15 cellular contexts compared by ENCODE assay signal in the genomic region with DNA sequence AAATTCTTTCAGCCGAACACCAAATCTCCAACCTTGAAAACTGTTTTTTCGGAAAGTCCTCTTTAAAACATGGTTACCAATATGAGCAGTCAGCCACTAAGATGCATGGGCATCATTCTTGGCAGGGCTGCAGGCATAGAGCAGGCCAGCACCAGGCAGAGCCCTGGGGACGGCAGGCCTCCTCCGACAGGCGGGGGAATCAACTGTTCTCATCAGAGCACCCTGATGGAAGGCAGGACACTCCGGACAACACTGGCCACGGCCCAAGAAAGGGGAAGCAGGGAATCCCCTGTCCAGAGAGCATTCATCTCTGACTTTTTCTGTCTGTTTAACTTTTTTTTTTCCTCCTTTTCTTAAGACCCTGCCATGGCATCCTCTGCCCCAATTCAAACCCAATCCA. TPM values are rescaled to one million over a fixed set of nuclear protein-coding genes. Genes with fewer than 3 reads are reported as not detected.
A peak's percentile ranks its signal among the peaks of the same experiment; 100 is the strongest.
DNase-seq lines count a peak whose midpoint lies in the region; ATAC-seq and TF ChIP-seq lines count a peak whose summit lies in the region.
"Had no signal": no experiment of that assay in that cellular context is flagged by ENCODE, and none has a peak within 500 bp of the region (broad histone marks: within the 10 kb centered on the region; RNA-seq: fewer than 3 reads in every experiment).

No MANE protein-coding gene starts in this region.

- H3K27ac ChIP-seq in BLaER1 (peak overlapping the region; percentile 77), lung (ENCODE audit: low read depth in 1 of 2, low read length in 1 of 2) (peak overlapping the region; percentile 66 to 75)
- H3K27ac ChIP-seq: tibial artery had no signal

- peak overlapping the region; percentile 21 to 94 (median 87) for H3K27ac Mint-ChIP-seq in brain
- H3K27ac Mint-ChIP-seq: activated B cell treated with CpG ODN at 0.5 μM for 24 hours, HFFc6, nephron progenitor cell had no signal

- ATAC-seq in lung (ENCODE audit: insufficient read depth, low FRiP score) (no peak), HG02571 (IDR thresholded peaks at IDR 0.05; ENCODE audit: unreplicated experiment) (no peak)

- H3K36me3 Mint-ChIP-seq in brain = no peaks in the 10 kb centered on the region

- H3K9ac ChIP-seq in BLaER1 = peak overlapping the region; percentile 70

- peaks cover 67% of the 10 kb centered on the region for H3K4me1 ChIP-seq in BLaER1
- peaks cover 0 to 10% of the 10 kb centered on the region in 2 donors for H3K4me1 ChIP-seq in lung (ENCODE audit: control insufficient read depth in 2 of 2, insufficient read depth in 2 of 2, low read length in 2 of 2)

- no peak for DNase-seq in lung (ENCODE audit: low spot score)
- no peak for DNase-seq in LoVo (ENCODE audit: low spot score)
- DNase-seq in HuH-7.5 (ENCODE audit: low spot score) = no peak
- DNase-seq: activated B cell treated with CpG ODN at 0.5 μM for 24 hours; activated naive CD4-positive, alpha-beta T cell; Calu3; effector CD4-positive, alpha-beta T cell; HFFc6; NCI-H774; nephron progenitor cell; stimulated activated CD4-positive, alpha-beta T cell treated with anti-CD3 and anti-CD28 coated beads, Interleukin-2, amount 100 ng/mL, for 24 hours had no signal

- H3K4me1 Mint-ChIP-seq in brain = peaks cover 49% of the 10 kb centered on the region

- H3K4me3 ChIP-seq in BLaER1 (no peak overlapping the region), lung (no peak overlapping the region)
- H3K4me3 ChIP-seq: tibial artery had no signal

- H3K27me3 ChIP-seq in BLaER1 (no peaks in the 10 kb centered on the region), lung (ENCODE audit: control insufficient read depth, insufficient read depth) (no peaks in the 10 kb centered on the region)

- no peak overlapping the region for H3K4me3 Mint-ChIP-seq in brain
- H3K4me3 Mint-ChIP-seq: activated B cell treated with CpG ODN at 0.5 μM for 24 hours, HFFc6 had no signal

- peaks cover 0 to 19% (median 9%) of the 10 kb centered on the region in 5 experiments for H3K9me3 Mint-ChIP-seq in brain

- peaks cover 6% of the 10 kb centered on the region; the same call in 1 of the 2 replicates for H3K36me3 ChIP-seq in BLaER1
- H3K36me3 ChIP-seq in lung (ENCODE audit: control insufficient read depth in 2 of 2, insufficient read depth in 2 of 2, low read length in 2 of 2) = no peaks in the 10 kb centered on the region
- H3K36me3 ChIP-seq: tibial artery had no signal

- H4K20me1 ChIP-seq in BLaER1 = peaks cover 19% of the 10 kb centered on the region

- H3K27me3 Mint-ChIP-seq in brain = peaks cover 16% of the 10 kb centered on the region

- TF ChIP-seq CTCF in brain (conservative IDR thresholded peaks at IDR 0.05) (no peak), lung (IDR thresholded peaks at IDR 0.05; ENCODE audit: control extremely low read depth, extremely low read depth) (no peak)

- peaks cover 18% of the 10 kb centered on the region for H3K9me3 ChIP-seq in BLaER1
- peaks cover 0 to 12% of the 10 kb centered on the region in 2 donors for H3K9me3 ChIP-seq in lung (ENCODE audit: control insufficient read depth in 2 of 2, insufficient read depth in 1 of 2, low read length in 1 of 2)

- WGBS in lung, 2 donors = 57 to 78% methylated on average over 7 of the region's 7 CpGs

- peak overlapping the region; percentile 88 for H3K4me2 ChIP-seq in BLaER1

RNA-seq across cellular contexts. Expression of gene NOS3, which starts 1.4 kb away (rescaled TPM):
- polyA plus RNA-seq in brain (ENCODE audit: insufficient read depth, low read depth, low replicate concordance) (4.2 TPM), lung (10 to 100 TPM in 1 of 2 donors, 1 to 10 TPM in 1; 9.3 to 11.9 TPM)
- 10 to 100 TPM; 11.9 to 31.0 TPM for total RNA-seq in lung

RNA-seq across cellular contexts. Expression of gene KCNH2, which starts 11.3 kb away (rescaled TPM):
- polyA plus RNA-seq in brain (ENCODE audit: insufficient read depth, low read depth, low replicate concordance) (49.2 TPM), lung (under 1 TPM; 0.43 to 0.82 TPM)
- 1 to 10 TPM; 1.7 to 2.0 TPM for total RNA-seq in lung
- total RNA-seq: HFFc6 had no signal

RNA-seq across cellular contexts. Expression of gene ATG9B, which starts 34.8 kb away (rescaled TPM):
- polyA plus RNA-seq in brain (ENCODE audit: insufficient read depth, low read depth, low replicate concordance) (0.24 TPM), lung (1 to 10 TPM in 1 of 2 donors, under 1 TPM in 1; 0.78 to 1.8 TPM)
- 1 to 10 TPM; 1.1 to 2.8 TPM for total RNA-seq in lung

RNA-seq across cellular contexts. Expression of gene ABCB8, which starts 38.8 kb away (rescaled TPM):
- 29.9 TPM for polyA plus RNA-seq in brain (ENCODE audit: insufficient read depth, low read depth, low replicate concordance)
- 10 to 100 TPM; 21.8 to 61.5 TPM for total RNA-seq in lung
- polyA plus RNA-seq in lung = 10 to 100 TPM; 28.7 to 28.9 TPM

RNA-seq across cellular contexts. Expression of gene ASIC3, which starts 58.9 kb away (rescaled TPM):
- polyA plus RNA-seq in brain (ENCODE audit: insufficient read depth, low read depth, low replicate concordance) (2.0 TPM), lung (1 to 10 TPM; 1.6 to 3.2 TPM)
- 1 to 10 TPM in 1 of 2 donors, under 1 TPM in 1; 0.37 to 3.9 TPM for total RNA-seq in lung

Comparison
In these comparisons a context has a peak if more than half of its experiments do, and no peak if none do; other contexts are left out.
1. RNA of gene KCNH2, which starts 11.3 kb away (polyA plus RNA-seq): 49.2 TPM in brain (single experiment); 0.43 to 0.82 TPM in lung; every median in the first group is over 10 times any median in the second.